In the genomic region with DNA sequence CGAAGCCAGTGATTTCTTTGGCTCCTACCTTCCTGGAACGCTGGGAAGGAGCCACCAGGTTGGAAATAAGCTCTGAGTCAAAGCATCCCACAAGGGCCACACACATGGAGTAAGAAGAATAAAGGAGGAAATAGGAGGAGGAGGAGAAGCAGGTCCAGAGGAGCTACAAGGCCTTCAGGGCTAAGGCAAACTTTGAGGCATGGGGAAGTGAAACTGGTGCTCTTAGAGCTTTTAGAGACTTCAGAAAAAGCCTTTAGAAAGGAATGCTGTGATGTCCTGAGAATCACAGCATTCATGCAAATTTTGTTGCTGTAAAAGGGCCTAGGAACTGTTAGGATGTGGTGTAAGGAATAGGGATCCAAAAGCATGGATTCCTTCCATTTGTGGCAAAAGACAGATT, we compare ENCODE assay signal across 18 cellular contexts.
A peak's percentile ranks its signal among the peaks of the same experiment; 100 is the strongest.
DNase-seq lines count a peak whose midpoint lies in the region; ATAC-seq, FAIRE-seq and TF ChIP-seq lines count a peak whose summit lies in the region.
"Had no signal": no experiment of that assay in that cellular context is flagged by ENCODE, and none has a peak within 500 bp of the region (broad histone marks: within the 10 kb centered on the region; RNA-seq: fewer than 3 reads in every experiment).

No MANE protein-coding gene starts in this region.

- TF ChIP-seq CTCF in osteoblast (IDR thresholded peaks at IDR 0.05; ENCODE audit: extremely low read depth, low read depth, low read length) (no peak), esophagus squamous epithelium (IDR thresholded peaks at IDR 0.05) (no peak), D721Med (IDR thresholded peaks at IDR 0.05; ENCODE audit: insufficient read depth, missing control alignments) (no peak)

- H3K4me3 ChIP-seq in osteoblast (ENCODE audit: insufficient read depth, low read length) (no peak overlapping the region), esophagus squamous epithelium (no peak overlapping the region)
- H3K4me3 ChIP-seq: upper lobe of right lung had no signal

- H3K27ac ChIP-seq in osteoblast (ENCODE audit: low read depth, low read length) (peak overlapping the region; percentile 56), esophagus squamous epithelium (no peak overlapping the region)
- H3K27ac ChIP-seq: upper lobe of right lung had no signal

- H3K4me1 ChIP-seq in osteoblast (ENCODE audit: insufficient read depth, low read length), result no peaks in the 10 kb centered on the region
- no peaks in the 10 kb centered on the region for H3K4me1 ChIP-seq in esophagus squamous epithelium
- H3K4me1 ChIP-seq: upper lobe of right lung had no signal

- no peak for FAIRE-seq in D721Med (lab: Jason Lieb, UNC)
- FAIRE-seq: HTR-8/SVneo had no signal

- H3K9me3 ChIP-seq in osteoblast (ENCODE audit: low read depth, low read length) (no peaks in the 10 kb centered on the region), esophagus squamous epithelium (no peaks in the 10 kb centered on the region)
- H3K9me3 ChIP-seq: upper lobe of right lung had no signal

- no peaks in the 10 kb centered on the region for H3K36me3 ChIP-seq in osteoblast (ENCODE audit: insufficient read depth, low read length)
- no peaks in the 10 kb centered on the region for H3K36me3 ChIP-seq in esophagus squamous epithelium
- H3K36me3 ChIP-seq: upper lobe of right lung had no signal

- WGBS in esophagus squamous epithelium, 2 donors, result 37% methylated on average over 2 of the region's 2 CpGs; no CpG with 5 or more reads in 1 of the 2 donors

- no peaks in the 10 kb centered on the region for H3K27me3 ChIP-seq in osteoblast (ENCODE audit: insufficient read depth, low read length)
- H3K27me3 ChIP-seq in esophagus squamous epithelium, result no peaks in the 10 kb centered on the region
- H3K27me3 ChIP-seq: upper lobe of right lung had no signal

- ATAC-seq in GM18858 (IDR thresholded peaks at IDR 0.05; ENCODE audit: unreplicated experiment), result peak; percentile 53
- peak; percentile 51 for ATAC-seq in HG03432 (IDR thresholded peaks at IDR 0.05; ENCODE audit: unreplicated experiment)
- ATAC-seq: upper lobe of right lung had no signal

- intact Hi-C loops in esophagus squamous epithelium (cut with DNase I), result no loop called here

- DNase-seq in NOMO-1 treated with dmso at 0.1 percent for 144 hours (lab: John Stamatoyannopoulos, UW; ENCODE audit: unreplicated experiment) (peak; percentile 39), osteoblast (ENCODE audit: insufficient read length, low spot score, missing footprints) (no peak), HPDE6-E6E7 (ENCODE audit: extremely low spot score) (no peak), esophagus squamous epithelium (lab: John Stamatoyannopoulos, UW) (no peak), OCI-M2 (lab: John Stamatoyannopoulos, UW; ENCODE audit: unreplicated experiment) (no peak), D721Med (ENCODE audit: insufficient read length, low spot score) (no peak)
- DNase-seq: activated naive CD4-positive, alpha-beta T cell treated with anti-CD3 and anti-CD28 coated beads, Interleukin-2, amount 50 U/mL, for 16 hours; DMS79 treated with DMSO at 0.1 percent for 48 hours; effector CD8-positive, alpha-beta T cell; Kasumi-1; NCI-H1436 treated with DMSO at 0.1 percent for 48 hours; NCI-H2171 treated with DMSO at 0.1 percent for 48 hours; NCI-H774; occipital lobe; upper lobe of right lung had no signal

- H3K4me2 ChIP-seq in osteoblast (ENCODE audit: insufficient read depth, low read length), result no peak overlapping the region

- no peaks in the 10 kb centered on the region for H3K79me2 ChIP-seq in osteoblast (ENCODE audit: insufficient read depth, low read length)

- no peak for TF ChIP-seq POLR2A in esophagus squamous epithelium (IDR thresholded peaks at IDR 0.05)

- no peak overlapping the region for H2AFZ ChIP-seq in osteoblast (ENCODE audit: low read length)

- no peaks in the 10 kb centered on the region for H4K20me1 ChIP-seq in osteoblast (ENCODE audit: insufficient read depth, low read length)
